8 cellular contexts compared by ENCODE assay signal in genomic region chr15:75801859-75802593, GRCh38. TPM values are rescaled to one million over a fixed set of nuclear protein-coding genes. Genes with fewer than 3 reads are reported as not detected.
A peak's percentile ranks its signal among the peaks of the same experiment; 100 is the strongest.
DNase-seq lines count a peak whose midpoint lies in the region; ATAC-seq and TF ChIP-seq lines count a peak whose summit lies in the region.

No MANE protein-coding gene starts in this region.

- peaks cover 10% of the 10 kb centered on the region for H3K4me1 Mint-ChIP-seq in activated CD4-positive, alpha-beta T cell treated with anti-CD3 and anti-CD28 coated beads, Interleukin-2, amount 10 ng/mL, durations not matched to agents 7 days and 5 days

- ATAC-seq in GM18499 (IDR thresholded peaks at IDR 0.05; ENCODE audit: insufficient read depth, unreplicated experiment) (peak; percentile 55), HG03432 (IDR thresholded peaks at IDR 0.05; ENCODE audit: unreplicated experiment) (peak; percentile 65), GM21723 (IDR thresholded peaks at IDR 0.05; ENCODE audit: unreplicated experiment) (no peak)

- H3K9me3 Mint-ChIP-seq in activated CD4-positive, alpha-beta T cell treated with anti-CD3 and anti-CD28 coated beads, Interleukin-2, amount 10 ng/mL, durations not matched to agents 7 days and 5 days: no peaks in the 10 kb centered on the region

- TF ChIP-seq CTCF in liver (IDR thresholded peaks at IDR 0.05; ENCODE audit: low read depth, low read length, missing input control): peak; percentile 82

- no peaks in the 10 kb centered on the region for H3K36me3 Mint-ChIP-seq in activated CD4-positive, alpha-beta T cell treated with anti-CD3 and anti-CD28 coated beads, Interleukin-2, amount 10 ng/mL, durations not matched to agents 7 days and 5 days (ENCODE audit: low read depth)

- H3K9ac ChIP-seq in liver (ENCODE audit: low read depth in 1 of 2, low read length in 2 of 2): no peak overlapping the region

- H3K27me3 ChIP-seq in liver (ENCODE audit: control insufficient read depth in 4 of 4, insufficient read depth in 4 of 4, low read length in 3 of 4): no peaks in the 10 kb centered on the region

- H3K4me3 ChIP-seq in liver (ENCODE audit: low read depth in 1 of 3, low read length in 3 of 3): peak overlapping the region in 1 of 3 donors; percentile 32

- WGBS in liver: 6% methylated on average over 25 of the region's 25 CpGs

- no peaks in the 10 kb centered on the region for H3K9me3 ChIP-seq in liver (ENCODE audit: control insufficient read depth in 4 of 4, low read length in 3 of 4)

- POLR2A ChIA-PET in activated CD4-positive, alpha-beta T cell treated with anti-CD3 and anti-CD28 coated beads, Interleukin-2, amount 10 ng/mL, durations not matched to agents 7 days and 5 days (lab: Charles Lee): no interaction called here

- peak; percentile 89 to 97 for TF ChIP-seq RAD21 in liver (IDR thresholded peaks at IDR 0.05)

- no peaks in the 10 kb centered on the region for H3K36me3 ChIP-seq in liver (ENCODE audit: control insufficient read depth in 4 of 4, insufficient read depth in 3 of 4, low read depth in 1 of 4, low read length in 3 of 4)

- H3K4me1 ChIP-seq in liver (ENCODE audit: control insufficient read depth in 4 of 4, insufficient read depth in 4 of 4, low read length in 3 of 4): peaks cover 0 to 4% (median 3%) of the 10 kb centered on the region in 4 donors

- DNase-seq in NCI-H526 (lab: John Stamatoyannopoulos, UW) (peak; percentile 34 to 88), dedifferentiated amniotic fluid mesenchymal stem cell (ENCODE audit: extremely low spot score) (peak; percentile 46)
- peak; percentile 82 for DNase-seq in activated CD4-positive, alpha-beta T cell treated with anti-CD3 and anti-CD28 coated beads, Interleukin-2, amount 10 ng/mL, durations not matched to agents 7 days and 5 days
- peak; percentile 67 to 76 for DNase-seq in stimulated activated CD4-positive, alpha-beta T cell treated with anti-CD3 and anti-CD28 coated beads, Interleukin-4, amount 100 ng/mL, for 4 hours

- no peak overlapping the region for H3K27ac ChIP-seq in liver (ENCODE audit: low read depth in 1 of 2, low read length in 2 of 2)

- peaks cover 59% of the 10 kb centered on the region for H3K27me3 Mint-ChIP-seq in activated CD4-positive, alpha-beta T cell treated with anti-CD3 and anti-CD28 coated beads, Interleukin-2, amount 10 ng/mL, durations not matched to agents 7 days and 5 days

- H3K4me3 Mint-ChIP-seq in activated CD4-positive, alpha-beta T cell treated with anti-CD3 and anti-CD28 coated beads, Interleukin-2, amount 10 ng/mL, durations not matched to agents 7 days and 5 days: peak overlapping the region; percentile 46

- CTCF ChIA-PET in activated CD4-positive, alpha-beta T cell treated with anti-CD3 and anti-CD28 coated beads, Interleukin-2, amount 10 ng/mL, durations not matched to agents 7 days and 5 days (lab: Charles Lee): interaction anchor here (0.6 to 3.4 kb wide), 14 partner anchors 8 to 255 kb away, joined by 3 to 21 read pairs (median 4); a partner anchor contains a TSS

- H3K27ac Mint-ChIP-seq in activated CD4-positive, alpha-beta T cell treated with anti-CD3 and anti-CD28 coated beads, Interleukin-2, amount 10 ng/mL, durations not matched to agents 7 days and 5 days: no peak overlapping the region

TF ChIP-seq in liver, 16 proteins besides CTCF, POLR2A, EP300 and RAD21:
- TF ChIP-seq MAX (IDR thresholded peaks at IDR 0.05) (no peak), FOXA2 (IDR thresholded peaks at IDR 0.05) (no peak), GABPA (IDR thresholded peaks at IDR 0.05 in 1 of 2, conservative IDR thresholded peaks at IDR 0.05 in 1 of 2) (no peak), SP1 (IDR thresholded peaks at IDR 0.05) (no peak), NR2F2 (IDR thresholded peaks at IDR 0.05) (no peak), YY1 (IDR thresholded peaks at IDR 0.05) (no peak), REST (IDR thresholded peaks at IDR 0.05) (no peak), HNF4G (IDR thresholded peaks at IDR 0.05) (no peak), HNF4A (conservative IDR thresholded peaks at IDR 0.05) (no peak), RXRA (IDR thresholded peaks at IDR 0.05) (no peak), FOXA1 (IDR thresholded peaks at IDR 0.05) (no peak), ATF3 (IDR thresholded peaks at IDR 0.05) (no peak)

RNA-seq across cellular contexts. Expression of gene UBE2Q2, which starts 41.2 kb away (rescaled TPM):
- 10 to 100 TPM; 35.6 to 40.3 TPM for total RNA-seq in activated CD4-positive, alpha-beta T cell treated with anti-CD3 and anti-CD28 coated beads, Interleukin-2, amount 10 ng/mL, durations not matched to agents 7 days and 5 days
- total RNA-seq in liver: 10 to 100 TPM in 1 of 2 donors, 1 to 10 TPM in 1; 6.5 to 14.4 TPM
- polyA plus RNA-seq in liver: 1 to 10 TPM; 2.4 to 4.0 TPM
